ENCODE assay signal across 9 cellular contexts in genomic region chr15:60328852-60329443, GRCh38.
A peak's percentile ranks its signal among the peaks of the same experiment; 100 is the strongest.
DNase-seq lines count a peak whose midpoint lies in the region; ATAC-seq and TF ChIP-seq lines count a peak whose summit lies in the region.
"Had no signal": no experiment of that assay in that cellular context is flagged by ENCODE, and none has a peak within 500 bp of the region (broad histone marks: within the 10 kb centered on the region; RNA-seq: fewer than 3 reads in every experiment).

No MANE protein-coding gene starts in this region.

- ATAC-seq in HG03457 (IDR thresholded peaks at IDR 0.05; ENCODE audit: unreplicated experiment) = no peak

- intact Hi-C loops in adrenal gland (cut with DNase I) = loop anchor here (10.0 kb wide), 2 partner anchors 604 to 634 kb away; no protein-coding TSS in a partner anchor
- intact Hi-C loops in sigmoid colon (cut with DNase I) = loop anchor here (10.0 kb wide), 2 partner anchors 604 to 634 kb away; no protein-coding TSS in a partner anchor

- no peak overlapping the region for H3K27ac ChIP-seq in adrenal gland
- no peak overlapping the region for H3K27ac ChIP-seq in sigmoid colon

- TF ChIP-seq POLR2A in adrenal gland (IDR thresholded peaks at IDR 0.05) = no peak
- TF ChIP-seq POLR2A in sigmoid colon (IDR thresholded peaks at IDR 0.05) = no peak

- DNase-seq in NCI-H1092 treated with DMSO at 0.1 percent for 48 hours (lab: John Stamatoyannopoulos, UW) (peak; percentile 21), NCI-H1092 (lab: John Stamatoyannopoulos, UW) (no peak), KG1 (lab: John Stamatoyannopoulos, UW) (peak; percentile 1), adrenal gland (peak in 2 of 7 donors; percentile 27 to 37), kidney tubule cell (ENCODE audit: low spot score) (peak; percentile 32), foreskin melanocyte (no peak), sigmoid colon (no peak)
- DNase-seq: activated B cell treated with CpG ODN at 0.5 μM for 24 hours had no signal

- peaks cover 26% of the 10 kb centered on the region for H3K27me3 ChIP-seq in adrenal gland
- H3K27me3 ChIP-seq in sigmoid colon = peaks cover 10 to 60% (median 25%) of the 10 kb centered on the region in 3 donors

- no peaks in the 10 kb centered on the region for H3K36me3 ChIP-seq in adrenal gland (replicated peaks in 1 of 2)
- H3K36me3 ChIP-seq in sigmoid colon = no peaks in the 10 kb centered on the region

- TF ChIP-seq CTCF in adrenal gland (IDR thresholded peaks at IDR 0.05) = peak; percentile 34 to 67 (median 48)
- peak in 1 of 4 experiments; percentile 42 for TF ChIP-seq CTCF in sigmoid colon (IDR thresholded peaks at IDR 0.05)

- TF ChIP-seq EP300 in sigmoid colon (IDR thresholded peaks at IDR 0.05) = no peak

- H3K4me3 ChIP-seq in adrenal gland (no peak overlapping the region), sigmoid colon (no peak overlapping the region)

- H3K9me3 ChIP-seq in adrenal gland (replicated peaks in 1 of 3) (no peaks in the 10 kb centered on the region), sigmoid colon (no peaks in the 10 kb centered on the region)

- no peaks in the 10 kb centered on the region for H3K4me1 ChIP-seq in adrenal gland (replicated peaks in 1 of 2)
- no peaks in the 10 kb centered on the region for H3K4me1 ChIP-seq in sigmoid colon

- WGBS in adrenal gland, 4 donors = 12 to 18% (median 15%) methylated on average over 7 of the region's 7 CpGs
- 15 to 19% methylated on average over 7 of the region's 7 CpGs for WGBS in sigmoid colon, 2 donors

Comparison
In these comparisons a context has a peak if more than half of its experiments do, and no peak if none do; other contexts are left out.
1. DNase-seq: peak in NCI-H1092 treated with DMSO at 0.1 percent for 48 hours (single experiment), KG1 (single experiment) and kidney tubule cell (single experiment); none in NCI-H1092 (single experiment), foreskin melanocyte (single experiment) and sigmoid colon (single experiment).